26 cellular contexts compared by ENCODE assay signal in genomic region chr4:54096563-54096962, GRCh38. TPM values are rescaled to one million over a fixed set of nuclear protein-coding genes. Genes with fewer than 3 reads are reported as not detected.
"Had no signal": no experiment of that assay in that cellular context is flagged by ENCODE, and none has a peak within 500 bp of the region (broad histone marks: within the 10 kb centered on the region; RNA-seq: fewer than 3 reads in every experiment).

No MANE protein-coding gene starts in this region.

- DNase-seq: activated CD4-positive, alpha-beta T cell treated with anti-CD3 and anti-CD28 coated beads for 1 hour; activated CD4-positive, alpha-beta T cell treated with anti-CD3 and anti-CD28 coated beads, Interleukin-2, amount 50 U/mL, for 1 hour; activated CD8-positive, alpha-beta T cell treated with anti-CD3 and anti-CD28 coated beads for 36 hours; activated naive CD8-positive, alpha-beta T cell treated with anti-CD3 and anti-CD28 coated beads, Interleukin-2, amount 50 U/mL, for 24 hours; activated T-cell treated with anti-CD3 and anti-CD28 coated beads, Interleukin-2, amount 50 U/mL, for 4 hours; amygdala; effector CD8-positive, alpha-beta T cell; left ventricle myocardium inferior; pancreas; stimulated activated CD4-positive, alpha-beta T cell treated with anti-CD3 and anti-CD28 coated beads, Interleukin-15, amount 100 ng/mL, for 24 hours; stimulated activated naive CD8-positive, alpha-beta T cell treated with anti-CD3 and anti-CD28 coated beads, Interleukin-15, Interleukin-2, amounts not matched to agents 100 U/mL and 50 U/mL, for 24 hours; T-helper 2 cell; testis; transverse colon had no signal

- H3K27ac Mint-ChIP-seq: activated CD8-positive, alpha-beta T cell treated with anti-CD3 and anti-CD28 coated beads for 36 hours; activated naive CD4-positive, alpha-beta T cell treated with anti-CD3 and anti-CD28 coated beads, Interleukin-2, amount 50 U/mL, for 24 hours; activated naive CD8-positive, alpha-beta T cell treated with anti-CD3 and anti-CD28 coated beads, Interleukin-2, amount 50 U/mL, for 24 hours; activated T-helper 17 cell treated with anti-CD3 and anti-CD28 coated beads, Interleukin-2, amount 50 U/mL, for 72 hours; nephron had no signal

- H3K27ac ChIP-seq: gastroesophageal sphincter, hepatocyte, left ventricle myocardium inferior, pancreas, prostate gland, testis, transverse colon had no signal

- H3K36me3 ChIP-seq: gastroesophageal sphincter, left ventricle myocardium inferior, pancreas, prostate gland, transverse colon had no signal

- H3K79me2 ChIP-seq: hepatocyte had no signal

- H3K27me3 ChIP-seq: testis had no signal

- H3K9me3 Mint-ChIP-seq: activated CD8-positive, alpha-beta T cell treated with anti-CD3 and anti-CD28 coated beads for 36 hours; activated naive CD4-positive, alpha-beta T cell treated with anti-CD3 and anti-CD28 coated beads, Interleukin-2, amount 50 U/mL, for 24 hours; activated naive CD8-positive, alpha-beta T cell treated with anti-CD3 and anti-CD28 coated beads, Interleukin-2, amount 50 U/mL, for 24 hours; activated T-cell treated with anti-CD3 and anti-CD28 coated beads, Interleukin-2, amount 50 U/mL, for 4 hours; central memory CD8-positive, alpha-beta T cell; nephron had no signal

- H3K4me3 Mint-ChIP-seq: activated CD8-positive, alpha-beta T cell treated with anti-CD3 and anti-CD28 coated beads for 36 hours; activated naive CD4-positive, alpha-beta T cell treated with anti-CD3 and anti-CD28 coated beads, Interleukin-2, amount 50 U/mL, for 24 hours; activated naive CD8-positive, alpha-beta T cell treated with anti-CD3 and anti-CD28 coated beads, Interleukin-2, amount 50 U/mL, for 24 hours; activated T-cell treated with anti-CD3 and anti-CD28 coated beads, Interleukin-2, amount 50 U/mL, for 4 hours; activated T-helper 17 cell treated with anti-CD3 and anti-CD28 coated beads, Interleukin-2, amount 50 U/mL, for 72 hours; central memory CD8-positive, alpha-beta T cell had no signal

- H3K36me3 Mint-ChIP-seq: activated naive CD4-positive, alpha-beta T cell treated with anti-CD3 and anti-CD28 coated beads, Interleukin-2, amount 50 U/mL, for 24 hours had no signal

- H2AFZ ChIP-seq: hepatocyte had no signal

- ATAC-seq: activated CD8-positive, alpha-beta T cell treated with anti-CD3 and anti-CD28 coated beads for 36 hours; activated naive CD8-positive, alpha-beta T cell treated with anti-CD3 and anti-CD28 coated beads, Interleukin-2, amount 50 U/mL, for 24 hours; activated T-cell treated with anti-CD3 and anti-CD28 coated beads, Interleukin-2, amount 50 U/mL, for 4 hours; activated T-helper 17 cell treated with anti-CD3 and anti-CD28 coated beads, Interleukin-2, amount 50 U/mL, for 72 hours; gastroesophageal sphincter; pancreas; stimulated activated naive CD8-positive, alpha-beta T cell treated with anti-CD3 and anti-CD28 coated beads, Interleukin-15, Interleukin-2, amounts not matched to agents 100 U/mL and 50 U/mL, for 24 hours had no signal

- H3K9me3 ChIP-seq: gastroesophageal sphincter, left ventricle myocardium inferior, pancreas, prostate gland, testis, transverse colon had no signal

- H3K4me3 ChIP-seq: gastroesophageal sphincter, hepatocyte, left ventricle myocardium inferior, lung, pancreas, prostate gland, smooth muscle cell, testis, transverse colon had no signal

- H3K4me2 ChIP-seq: hepatocyte, smooth muscle cell had no signal

- FAIRE-seq: bronchial epithelial cell, colon, pancreas, urothelium cell line had no signal

RNA-seq across cellular contexts. Expression of gene GSX2, which starts 3.4 kb away (rescaled TPM):
- polyA plus RNA-seq: hepatocyte, lung, pancreas, smooth muscle cell had no signal
